Comparison of ENCODE assay signal across 9 cellular contexts in genomic region chr17:43020030-43020621, GRCh38. TPM values are rescaled to one million over a fixed set of nuclear protein-coding genes. Genes with fewer than 3 reads are reported as not detected.
DNase-seq lines count a peak whose midpoint lies in the region; ATAC-seq and TF ChIP-seq lines count a peak whose summit lies in the region.
"Had no signal": no experiment of that assay in that cellular context is flagged by ENCODE, and none has a peak within 500 bp of the region (broad histone marks: within the 10 kb centered on the region; RNA-seq: fewer than 3 reads in every experiment).

No MANE protein-coding gene starts in this region.

- H3K9me3 Mint-ChIP-seq in HFFc6 (no peaks in the 10 kb centered on the region), T-cell (no peaks in the 10 kb centered on the region), glutamatergic neuron (ENCODE audit: unreplicated experiment) (peaks cover 8% of the 10 kb centered on the region)

- DNase-seq in HFFc6 (no peak), T-cell (no peak), glutamatergic neuron (no peak), smooth muscle cell (lab: John Stamatoyannopoulos, UW; ENCODE audit: unreplicated experiment) (no peak)
- DNase-seq in effector CD8-positive, alpha-beta T cell (lab: John Stamatoyannopoulos, UW) = no peak
- DNase-seq: activated effector memory CD4-positive, alpha-beta T cell treated with Interleukin-2 at 50 U/mL for 16 hours; NCI-H187 treated with DMSO at 0.1 percent for 48 hours had no signal

- H3K9ac ChIP-seq in smooth muscle cell (ENCODE audit: low read depth) = peak overlapping the region; percentile 26

- H3K4me1 ChIP-seq in smooth muscle cell (ENCODE audit: low read depth) = peaks cover 6% of the 10 kb centered on the region

- H3K27me3 ChIP-seq in smooth muscle cell (ENCODE audit: low read depth) = no peaks in the 10 kb centered on the region

- no peak for ATAC-seq in T-cell (replicated peaks in 1 of 4)
- ATAC-seq in HG02970 (IDR thresholded peaks at IDR 0.05; ENCODE audit: low FRiP score, unreplicated experiment) = no peak
- ATAC-seq in HG02840 (IDR thresholded peaks at IDR 0.05; ENCODE audit: low FRiP score, unreplicated experiment) = no peak

- H3K9me3 ChIP-seq in smooth muscle cell (replicated peaks; ENCODE audit: low read depth) = no peaks in the 10 kb centered on the region

- H3K27ac ChIP-seq in smooth muscle cell (ENCODE audit: low read depth) = peak overlapping the region; percentile 92

- POLR2A ChIA-PET in T-cell (lab: Charles Lee) = no interaction called here

- CTCF ChIA-PET in T-cell (lab: Charles Lee) = no interaction called here

- H3K36me3 ChIP-seq in smooth muscle cell (ENCODE audit: low read depth) = no peaks in the 10 kb centered on the region

- H3K4me1 Mint-ChIP-seq in HFFc6 (ENCODE audit: low read depth) (peaks cover 44% of the 10 kb centered on the region), T-cell (peaks cover 36 to 49% (median 43%) of the 10 kb centered on the region in 3 donors), glutamatergic neuron (ENCODE audit: low read depth, unreplicated experiment) (peaks cover 20% of the 10 kb centered on the region)

- peak overlapping the region; percentile 99 for H3K4me3 ChIP-seq in smooth muscle cell

- H3K4me3 Mint-ChIP-seq in HFFc6 (peak overlapping the region; percentile 90), T-cell (peak overlapping the region; percentile 82 to 90 (median 86)), glutamatergic neuron (ENCODE audit: unreplicated experiment) (peak overlapping the region; percentile 95)

- H3K4me2 ChIP-seq in smooth muscle cell = peak overlapping the region; percentile 100

- H3F3A ChIP-seq in smooth muscle cell (ENCODE audit: low read depth) = peaks cover 8% of the 10 kb centered on the region

- peaks cover 9% of the 10 kb centered on the region for H3K36me3 Mint-ChIP-seq in HFFc6 (ENCODE audit: low read depth)
- peaks cover 3% of the 10 kb centered on the region for H3K36me3 Mint-ChIP-seq in T-cell
- H3K36me3 Mint-ChIP-seq in glutamatergic neuron (ENCODE audit: unreplicated experiment) = no peaks in the 10 kb centered on the region

- 45% methylated on average over 6 of the region's 6 CpGs for WGBS in smooth muscle cell (ENCODE audit: low lambda C conversion rate)

- H3K79me2 ChIP-seq in smooth muscle cell (ENCODE audit: low read depth) = peaks cover 29% of the 10 kb centered on the region

- no peaks in the 10 kb centered on the region; the same call in 1 of the 2 replicates for H3K27me3 Mint-ChIP-seq in HFFc6 (ENCODE audit: insufficient read depth)
- no peaks in the 10 kb centered on the region for H3K27me3 Mint-ChIP-seq in T-cell
- H3K27me3 Mint-ChIP-seq in glutamatergic neuron (ENCODE audit: unreplicated experiment) = peaks cover 14% of the 10 kb centered on the region

- H4K20me1 ChIP-seq in smooth muscle cell (ENCODE audit: low read depth) = peaks cover 42% of the 10 kb centered on the region

- TF ChIP-seq CTCF in HFFc6 (IDR thresholded peaks at IDR 0.05) = no peak
- no peak for TF ChIP-seq CTCF in glutamatergic neuron (IDR thresholded peaks at IDR 0.05; ENCODE audit: partially characterized antibody, unreplicated experiment)
- TF ChIP-seq CTCF in smooth muscle cell (IDR thresholded peaks at IDR 0.05; ENCODE audit: borderline replicate concordance, insufficient read depth, poor library complexity, severe bottlenecking) = no peak

- H2AFZ ChIP-seq in smooth muscle cell (ENCODE audit: low read depth) = no peak overlapping the region

- H3K27ac Mint-ChIP-seq in HFFc6 (peak overlapping the region; percentile 74; the same call in 1 of the 2 replicates), T-cell (peak overlapping the region; percentile 72 to 85), glutamatergic neuron (ENCODE audit: unreplicated experiment) (peak overlapping the region; percentile 95)

RNA-seq across cellular contexts. Expression of gene VAT1, which starts 2.1 kb away (rescaled TPM):
- 100 to 1,000 TPM; 150 to 274 (median 244) TPM for total RNA-seq in HFFc6 (2021; fragmentation: NEBNext Ultra II Directional; extraction: Animal tissue kit (Norgen Biotek cat#: 25700))
- total RNA-seq in T-cell = 10 to 100 TPM; 26.4 to 62.6 (median 48.5) TPM
- 413 TPM for total RNA-seq in glutamatergic neuron (ENCODE audit: unreplicated experiment)
- 146 and 174 TPM in 2 replicates for total RNA-seq in smooth muscle cell
- polyA plus RNA-seq in smooth muscle cell = 218 and 229 TPM in 2 replicates

RNA-seq across cellular contexts. Expression of gene RND2, which starts 4.9 kb away (rescaled TPM):
- under 1 TPM; 0.14 to 0.43 (median 0.37) TPM for total RNA-seq in HFFc6 (2021; fragmentation: NEBNext Ultra II Directional; extraction: Animal tissue kit (Norgen Biotek cat#: 25700))
- total RNA-seq in T-cell (under 1 TPM; 0.08 to 0.64 (median 0.32) TPM), glutamatergic neuron (ENCODE audit: unreplicated experiment) (75.8 TPM), smooth muscle cell (0.27 and 0.81 TPM in 2 replicates)
- 1.1 and 1.7 TPM in 2 replicates for polyA plus RNA-seq in smooth muscle cell

RNA-seq across cellular contexts. Expression of gene IFI35, which starts 13.5 kb away (rescaled TPM):
- 10 to 100 TPM in 4 of 6 experiments, 1 to 10 TPM in 2; 6.3 to 22.4 (median 18.8) TPM for total RNA-seq in HFFc6 (2021; fragmentation: NEBNext Ultra II Directional; extraction: Animal tissue kit (Norgen Biotek cat#: 25700))
- total RNA-seq in T-cell (10 to 100 TPM; 27.0 to 44.6 (median 34.1) TPM), glutamatergic neuron (ENCODE audit: unreplicated experiment) (not detected), smooth muscle cell (1.5 and 1.9 TPM in 2 replicates)
- 6.3 and 7.4 TPM in 2 replicates for polyA plus RNA-seq in smooth muscle cell

RNA-seq across cellular contexts. Expression of gene RPL27, which starts 21.9 kb away (rescaled TPM):
- total RNA-seq in HFFc6 (2021; fragmentation: NEBNext Ultra II Directional; extraction: Animal tissue kit (Norgen Biotek cat#: 25700)) = 1,000 to 10,000 TPM; 1,047 to 1,349 (median 1,243) TPM
- total RNA-seq in T-cell = 1,000 to 10,000 TPM; 1,254 to 1,790 (median 1,710) TPM
- 658 TPM for total RNA-seq in glutamatergic neuron (ENCODE audit: unreplicated experiment)
- total RNA-seq in smooth muscle cell = 1,947 and 2,084 TPM in 2 replicates
- polyA plus RNA-seq in smooth muscle cell = 963 and 994 TPM in 2 replicates

RNA-seq across cellular contexts. Expression of gene RUNDC1, which starts 39.8 kb away (rescaled TPM):
- 10 to 100 TPM in 5 of 6 experiments, 1 to 10 TPM in 1; 9.9 to 14.6 (median 10.3) TPM for total RNA-seq in HFFc6 (2021; fragmentation: NEBNext Ultra II Directional; extraction: Animal tissue kit (Norgen Biotek cat#: 25700))
- total RNA-seq in T-cell (10 to 100 TPM; 11.5 to 24.0 (median 23.7) TPM), glutamatergic neuron (ENCODE audit: unreplicated experiment) (14.0 TPM), smooth muscle cell (8.2 and 9.3 TPM in 2 replicates)
- polyA plus RNA-seq in smooth muscle cell = 15.7 and 19.2 TPM in 2 replicates

Comparison
In these comparisons a context has a peak if more than half of its experiments do, and no peak if none do; other contexts are left out.
1. RNA of gene RND2, which starts 4.9 kb away (total RNA-seq): 75.8 TPM in glutamatergic neuron (single experiment); 0.14 to 0.43 TPM in HFFc6, 0.08 to 0.64 TPM in T-cell and 0.27 to 0.81 TPM in smooth muscle cell; every median in the first group is over 10 times any median in the second.
2. Peak in every context shown above with its lines, with median percentiles within 50 percentile points of each other: H3K27ac Mint-ChIP-seq and H3K4me3 Mint-ChIP-seq.